In the genomic region with DNA sequence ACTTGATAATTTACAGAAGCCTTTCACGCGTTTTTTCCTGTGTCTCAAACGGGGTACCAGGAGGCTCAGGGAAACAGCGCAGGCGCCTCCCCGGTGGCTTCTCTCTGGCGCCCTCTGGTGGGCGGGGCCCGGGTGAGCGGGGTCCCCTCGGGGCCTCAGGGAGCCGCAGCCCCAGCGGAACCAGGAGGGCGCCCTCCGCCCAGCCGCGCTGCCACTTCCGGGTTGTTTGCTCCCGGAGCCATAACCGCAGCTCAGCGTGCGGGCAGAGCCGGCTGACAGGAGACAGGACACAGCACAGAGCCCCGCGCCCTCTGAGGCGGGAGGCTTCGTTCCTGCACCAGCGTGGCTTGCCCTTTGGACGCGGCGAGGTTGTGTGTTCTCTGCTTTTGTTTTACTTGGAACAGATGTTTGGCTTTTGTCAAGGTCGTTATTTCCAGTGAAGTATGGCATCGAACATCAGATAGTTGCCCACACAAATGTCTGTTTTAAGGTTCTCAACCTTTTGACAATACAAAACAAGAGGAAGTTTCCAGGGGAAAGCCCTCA, we compare ENCODE assay signal across 1 cellular context.
A peak's percentile ranks its signal among the peaks of the same experiment; 100 is the strongest.
TF ChIP-seq lines count a peak whose summit lies in the region.

No MANE protein-coding gene starts in this region.

TF ChIP-seq in HepG2, 621 proteins besides CTCF, POLR2A, EP300 and RAD21 (continued from another document and continues in another):
- TF ChIP-seq, protein P1, sequence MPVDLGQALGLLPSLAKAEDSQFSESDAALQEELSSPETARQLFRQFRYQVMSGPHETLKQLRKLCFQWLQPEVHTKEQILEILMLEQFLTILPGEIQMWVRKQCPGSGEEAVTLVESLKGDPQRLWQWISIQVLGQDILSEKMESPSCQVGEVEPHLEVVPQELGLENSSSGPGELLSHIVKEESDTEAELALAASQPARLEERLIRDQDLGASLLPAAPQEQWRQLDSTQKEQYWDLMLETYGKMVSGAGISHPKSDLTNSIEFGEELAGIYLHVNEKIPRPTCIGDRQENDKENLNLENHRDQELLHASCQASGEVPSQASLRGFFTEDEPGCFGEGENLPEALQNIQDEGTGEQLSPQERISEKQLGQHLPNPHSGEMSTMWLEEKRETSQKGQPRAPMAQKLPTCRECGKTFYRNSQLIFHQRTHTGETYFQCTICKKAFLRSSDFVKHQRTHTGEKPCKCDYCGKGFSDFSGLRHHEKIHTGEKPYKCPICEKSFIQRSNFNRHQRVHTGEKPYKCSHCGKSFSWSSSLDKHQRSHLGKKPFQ (CRISPR knock-in tag; IDR thresholded peaks at IDR 0.05; ENCODE audit: insufficient replicate concordance), result no peak
- TF ChIP-seq NFYC (CRISPR knock-in tag; IDR thresholded peaks at IDR 0.05), result no peak
- no peak for TF ChIP-seq ZNF484 (CRISPR knock-in tag; IDR thresholded peaks at IDR 0.05; ENCODE audit: borderline replicate concordance, low read depth)
- TF ChIP-seq, protein P2, sequence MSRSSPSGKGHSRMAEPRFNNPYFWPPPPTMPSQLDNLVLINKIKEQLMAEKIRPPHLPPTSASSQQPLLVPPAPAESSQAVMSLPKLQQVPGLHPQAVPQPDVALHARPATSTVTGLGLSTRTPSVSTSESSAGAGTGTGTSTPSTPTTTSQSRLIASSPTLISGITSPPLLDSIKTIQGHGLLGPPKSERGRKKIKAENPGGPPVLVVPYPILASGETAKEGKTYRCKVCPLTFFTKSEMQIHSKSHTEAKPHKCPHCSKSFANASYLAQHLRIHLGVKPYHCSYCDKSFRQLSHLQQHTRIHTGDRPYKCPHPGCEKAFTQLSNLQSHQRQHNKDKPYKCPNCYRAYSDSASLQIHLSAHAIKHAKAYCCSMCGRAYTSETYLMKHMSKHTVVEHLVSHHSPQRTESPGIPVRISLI (CRISPR knock-in tag; IDR thresholded peaks at IDR 0.05; ENCODE audit: borderline replicate concordance), result no peak
- no peak for TF ChIP-seq NFATC3 (CRISPR knock-in tag; IDR thresholded peaks at IDR 0.05)
- TF ChIP-seq, protein P3, sequence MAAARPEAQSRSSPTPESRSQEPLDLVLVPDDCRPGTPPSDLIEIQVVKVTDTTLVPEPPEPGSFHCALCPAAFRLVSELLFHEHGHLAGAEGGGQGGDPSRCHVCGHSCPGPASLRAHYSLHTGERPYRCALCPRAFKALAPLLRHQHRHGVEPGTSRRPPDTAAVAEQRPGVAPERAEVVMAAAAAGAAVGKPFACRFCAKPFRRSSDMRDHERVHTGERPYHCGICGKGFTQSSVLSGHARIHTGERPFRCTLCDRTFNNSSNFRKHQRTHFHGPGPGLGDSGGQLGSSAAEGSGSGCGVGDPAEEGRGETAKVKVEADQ (CRISPR knock-in tag; IDR thresholded peaks at IDR 0.05; ENCODE audit: borderline replicate concordance), result peak; percentile 64; the same call in 1 of the 2 replicates
- TF ChIP-seq TBX3 (IDR thresholded peaks at IDR 0.05; ENCODE audit: borderline replicate concordance), result no peak
- peak; percentile 22; the same call in 1 of the 2 replicates for TF ChIP-seq ZSCAN21 (CRISPR knock-in tag; IDR thresholded peaks at IDR 0.05; ENCODE audit: borderline replicate concordance)
- no peak; the same call in 1 of the 2 replicates for TF ChIP-seq CREM (IDR thresholded peaks at IDR 0.05)
- TF ChIP-seq CREM (CRISPR knock-in tag; IDR thresholded peaks at IDR 0.05), result no peak
- TF ChIP-seq SSRP1 (CRISPR knock-in tag; IDR thresholded peaks at IDR 0.05), result no peak
- TF ChIP-seq ZNF207 (IDR thresholded peaks at IDR 0.05; ENCODE audit: borderline replicate concordance), result no peak
- TF ChIP-seq, protein P4, sequence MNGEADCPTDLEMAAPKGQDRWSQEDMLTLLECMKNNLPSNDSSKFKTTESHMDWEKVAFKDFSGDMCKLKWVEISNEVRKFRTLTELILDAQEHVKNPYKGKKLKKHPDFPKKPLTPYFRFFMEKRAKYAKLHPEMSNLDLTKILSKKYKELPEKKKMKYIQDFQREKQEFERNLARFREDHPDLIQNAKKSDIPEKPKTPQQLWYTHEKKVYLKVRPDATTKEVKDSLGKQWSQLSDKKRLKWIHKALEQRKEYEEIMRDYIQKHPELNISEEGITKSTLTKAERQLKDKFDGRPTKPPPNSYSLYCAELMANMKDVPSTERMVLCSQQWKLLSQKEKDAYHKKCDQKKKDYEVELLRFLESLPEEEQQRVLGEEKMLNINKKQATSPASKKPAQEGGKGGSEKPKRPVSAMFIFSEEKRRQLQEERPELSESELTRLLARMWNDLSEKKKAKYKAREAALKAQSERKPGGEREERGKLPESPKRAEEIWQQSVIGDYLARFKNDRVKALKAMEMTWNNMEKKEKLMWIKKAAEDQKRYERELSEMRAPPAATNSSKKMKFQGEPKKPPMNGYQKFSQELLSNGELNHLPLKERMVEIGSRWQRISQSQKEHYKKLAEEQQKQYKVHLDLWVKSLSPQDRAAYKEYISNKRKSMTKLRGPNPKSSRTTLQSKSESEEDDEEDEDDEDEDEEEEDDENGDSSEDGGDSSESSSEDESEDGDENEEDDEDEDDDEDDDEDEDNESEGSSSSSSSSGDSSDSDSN (CRISPR knock-in tag; IDR thresholded peaks at IDR 0.05), result peak; percentile 54
- TF ChIP-seq, protein P5, sequence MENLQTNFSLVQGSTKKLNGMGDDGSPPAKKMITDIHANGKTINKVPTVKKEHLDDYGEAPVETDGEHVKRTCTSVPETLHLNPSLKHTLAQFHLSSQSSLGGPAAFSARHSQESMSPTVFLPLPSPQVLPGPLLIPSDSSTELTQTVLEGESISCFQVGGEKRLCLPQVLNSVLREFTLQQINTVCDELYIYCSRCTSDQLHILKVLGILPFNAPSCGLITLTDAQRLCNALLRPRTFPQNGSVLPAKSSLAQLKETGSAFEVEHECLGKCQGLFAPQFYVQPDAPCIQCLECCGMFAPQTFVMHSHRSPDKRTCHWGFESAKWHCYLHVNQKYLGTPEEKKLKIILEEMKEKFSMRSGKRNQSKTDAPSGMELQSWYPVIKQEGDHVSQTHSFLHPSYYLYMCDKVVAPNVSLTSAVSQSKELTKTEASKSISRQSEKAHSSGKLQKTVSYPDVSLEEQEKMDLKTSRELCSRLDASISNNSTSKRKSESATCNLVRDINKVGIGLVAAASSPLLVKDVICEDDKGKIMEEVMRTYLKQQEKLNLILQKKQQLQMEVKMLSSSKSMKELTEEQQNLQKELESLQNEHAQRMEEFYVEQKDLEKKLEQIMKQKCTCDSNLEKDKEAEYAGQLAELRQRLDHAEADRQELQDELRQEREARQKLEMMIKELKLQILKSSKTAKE (CRISPR knock-in tag; IDR thresholded peaks at IDR 0.05; ENCODE audit: borderline replicate concordance), result no peak
- TF ChIP-seq, protein P6, sequence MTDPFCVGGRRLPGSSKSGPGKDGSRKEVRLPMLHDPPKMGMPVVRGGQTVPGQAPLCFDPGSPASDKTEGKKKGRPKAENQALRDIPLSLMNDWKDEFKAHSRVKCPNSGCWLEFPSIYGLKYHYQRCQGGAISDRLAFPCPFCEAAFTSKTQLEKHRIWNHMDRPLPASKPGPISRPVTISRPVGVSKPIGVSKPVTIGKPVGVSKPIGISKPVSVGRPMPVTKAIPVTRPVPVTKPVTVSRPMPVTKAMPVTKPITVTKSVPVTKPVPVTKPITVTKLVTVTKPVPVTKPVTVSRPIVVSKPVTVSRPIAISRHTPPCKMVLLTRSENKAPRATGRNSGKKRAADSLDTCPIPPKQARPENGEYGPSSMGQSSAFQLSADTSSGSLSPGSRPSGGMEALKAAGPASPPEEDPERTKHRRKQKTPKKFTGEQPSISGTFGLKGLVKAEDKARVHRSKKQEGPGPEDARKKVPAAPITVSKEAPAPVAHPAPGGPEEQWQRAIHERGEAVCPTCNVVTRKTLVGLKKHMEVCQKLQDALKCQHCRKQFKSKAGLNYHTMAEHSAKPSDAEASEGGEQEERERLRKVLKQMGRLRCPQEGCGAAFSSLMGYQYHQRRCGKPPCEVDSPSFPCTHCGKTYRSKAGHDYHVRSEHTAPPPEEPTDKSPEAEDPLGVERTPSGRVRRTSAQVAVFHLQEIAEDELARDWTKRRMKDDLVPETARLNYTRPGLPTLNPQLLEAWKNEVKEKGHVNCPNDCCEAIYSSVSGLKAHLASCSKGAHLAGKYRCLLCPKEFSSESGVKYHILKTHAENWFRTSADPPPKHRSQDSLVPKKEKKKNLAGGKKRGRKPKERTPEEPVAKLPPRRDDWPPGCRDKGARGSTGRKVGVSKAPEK (CRISPR knock-in tag; IDR thresholded peaks at IDR 0.05; ENCODE audit: borderline replicate concordance), result no peak
- TF ChIP-seq AKAP8 (CRISPR knock-in tag; IDR thresholded peaks at IDR 0.05), result 0 out of 2 replicates have a peak, but pooled peaks have one; percentile 43
- TF ChIP-seq ZNF878 (CRISPR knock-in tag; IDR thresholded peaks at IDR 0.05), result no peak
- TF ChIP-seq ZNF460 (CRISPR knock-in tag; IDR thresholded peaks at IDR 0.05; ENCODE audit: borderline replicate concordance), result no peak
- TF ChIP-seq PAF1 (CRISPR knock-in tag; IDR thresholded peaks at IDR 0.05), result no peak
- TF ChIP-seq, protein P7, sequence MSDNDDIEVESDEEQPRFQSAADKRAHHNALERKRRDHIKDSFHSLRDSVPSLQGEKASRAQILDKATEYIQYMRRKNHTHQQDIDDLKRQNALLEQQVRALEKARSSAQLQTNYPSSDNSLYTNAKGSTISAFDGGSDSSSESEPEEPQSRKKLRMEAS (IDR thresholded peaks at IDR 0.05), result peak; percentile 82
- TF ChIP-seq SP140L (CRISPR knock-in tag; IDR thresholded peaks at IDR 0.05; ENCODE audit: borderline replicate concordance), result no peak
- peak; percentile 78 for TF ChIP-seq RBM39 (IDR thresholded peaks at IDR 0.05; ENCODE audit: low read depth, low read length, poor library complexity, severe bottlenecking)
- peak; percentile 56 for TF ChIP-seq ASH2L (IDR thresholded peaks at IDR 0.05; ENCODE audit: insufficient read length, low read depth, low read length)
- TF ChIP-seq MAZ (IDR thresholded peaks at IDR 0.05; ENCODE audit: borderline replicate concordance, low read depth, low read length), result no peak
- peak; percentile 82 for TF ChIP-seq MAZ (CRISPR knock-in tag; IDR thresholded peaks at IDR 0.05; ENCODE audit: low read depth)
- TF ChIP-seq, protein P8, sequence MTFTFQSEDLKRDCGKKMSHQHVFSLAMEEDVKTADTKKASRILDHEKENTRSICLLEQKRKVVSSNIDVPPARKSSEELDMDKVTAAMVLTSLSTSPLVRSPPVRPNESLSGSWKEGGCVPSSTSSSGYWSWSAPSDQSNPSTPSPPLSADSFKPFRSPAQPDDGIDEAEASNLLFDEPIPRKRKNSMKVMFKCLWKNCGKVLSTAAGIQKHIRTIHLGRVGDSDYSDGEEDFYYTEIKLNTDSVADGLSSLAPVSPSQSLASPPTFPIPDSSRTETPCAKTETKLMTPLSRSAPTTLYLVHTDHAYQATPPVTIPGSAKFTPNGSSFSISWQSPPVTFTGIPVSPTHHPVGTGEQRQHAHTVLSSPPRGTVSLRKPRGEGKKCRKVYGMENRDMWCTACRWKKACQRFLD (CRISPR knock-in tag; IDR thresholded peaks at IDR 0.05; ENCODE audit: borderline replicate concordance), result no peak
- peak; percentile 72; the same call in 1 of the 2 replicates for TF ChIP-seq ZNF430 (CRISPR knock-in tag; IDR thresholded peaks at IDR 0.05)
- 0 out of 2 replicates have a peak, but pooled peaks have one; percentile 58 for TF ChIP-seq EED (CRISPR knock-in tag; IDR thresholded peaks at IDR 0.05)
- no peak for TF ChIP-seq MEIS1 (CRISPR knock-in tag; IDR thresholded peaks at IDR 0.05; ENCODE audit: borderline replicate concordance)
- TF ChIP-seq, protein P9, sequence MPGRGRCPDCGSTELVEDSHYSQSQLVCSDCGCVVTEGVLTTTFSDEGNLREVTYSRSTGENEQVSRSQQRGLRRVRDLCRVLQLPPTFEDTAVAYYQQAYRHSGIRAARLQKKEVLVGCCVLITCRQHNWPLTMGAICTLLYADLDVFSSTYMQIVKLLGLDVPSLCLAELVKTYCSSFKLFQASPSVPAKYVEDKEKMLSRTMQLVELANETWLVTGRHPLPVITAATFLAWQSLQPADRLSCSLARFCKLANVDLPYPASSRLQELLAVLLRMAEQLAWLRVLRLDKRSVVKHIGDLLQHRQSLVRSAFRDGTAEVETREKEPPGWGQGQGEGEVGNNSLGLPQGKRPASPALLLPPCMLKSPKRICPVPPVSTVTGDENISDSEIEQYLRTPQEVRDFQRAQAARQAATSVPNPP (CRISPR knock-in tag; IDR thresholded peaks at IDR 0.05), result 0 out of 2 replicates have a peak, but pooled peaks have one; percentile 57
- TF ChIP-seq RFX1 (IDR thresholded peaks at IDR 0.05), result no peak
- TF ChIP-seq, protein P10, sequence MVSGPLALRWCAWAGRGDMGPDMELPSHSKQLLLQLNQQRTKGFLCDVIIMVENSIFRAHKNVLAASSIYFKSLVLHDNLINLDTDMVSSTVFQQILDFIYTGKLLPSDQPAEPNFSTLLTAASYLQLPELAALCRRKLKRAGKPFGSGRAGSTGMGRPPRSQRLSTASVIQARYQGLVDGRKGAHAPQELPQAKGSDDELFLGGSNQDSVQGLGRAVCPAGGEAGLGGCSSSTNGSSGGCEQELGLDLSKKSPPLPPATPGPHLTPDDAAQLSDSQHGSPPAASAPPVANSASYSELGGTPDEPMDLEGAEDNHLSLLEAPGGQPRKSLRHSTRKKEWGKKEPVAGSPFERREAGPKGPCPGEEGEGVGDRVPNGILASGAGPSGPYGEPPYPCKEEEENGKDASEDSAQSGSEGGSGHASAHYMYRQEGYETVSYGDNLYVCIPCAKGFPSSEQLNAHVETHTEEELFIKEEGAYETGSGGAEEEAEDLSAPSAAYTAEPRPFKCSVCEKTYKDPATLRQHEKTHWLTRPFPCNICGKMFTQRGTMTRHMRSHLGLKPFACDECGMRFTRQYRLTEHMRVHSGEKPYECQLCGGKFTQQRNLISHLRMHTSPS (CRISPR knock-in tag; IDR thresholded peaks at IDR 0.05; ENCODE audit: low read depth), result peak; percentile 77
- peak; percentile 16; the same call in 1 of the 3 replicates for TF ChIP-seq MXI1 (IDR thresholded peaks at IDR 0.05; ENCODE audit: borderline replicate concordance, low read depth, low read length)
- TF ChIP-seq, protein P11, sequence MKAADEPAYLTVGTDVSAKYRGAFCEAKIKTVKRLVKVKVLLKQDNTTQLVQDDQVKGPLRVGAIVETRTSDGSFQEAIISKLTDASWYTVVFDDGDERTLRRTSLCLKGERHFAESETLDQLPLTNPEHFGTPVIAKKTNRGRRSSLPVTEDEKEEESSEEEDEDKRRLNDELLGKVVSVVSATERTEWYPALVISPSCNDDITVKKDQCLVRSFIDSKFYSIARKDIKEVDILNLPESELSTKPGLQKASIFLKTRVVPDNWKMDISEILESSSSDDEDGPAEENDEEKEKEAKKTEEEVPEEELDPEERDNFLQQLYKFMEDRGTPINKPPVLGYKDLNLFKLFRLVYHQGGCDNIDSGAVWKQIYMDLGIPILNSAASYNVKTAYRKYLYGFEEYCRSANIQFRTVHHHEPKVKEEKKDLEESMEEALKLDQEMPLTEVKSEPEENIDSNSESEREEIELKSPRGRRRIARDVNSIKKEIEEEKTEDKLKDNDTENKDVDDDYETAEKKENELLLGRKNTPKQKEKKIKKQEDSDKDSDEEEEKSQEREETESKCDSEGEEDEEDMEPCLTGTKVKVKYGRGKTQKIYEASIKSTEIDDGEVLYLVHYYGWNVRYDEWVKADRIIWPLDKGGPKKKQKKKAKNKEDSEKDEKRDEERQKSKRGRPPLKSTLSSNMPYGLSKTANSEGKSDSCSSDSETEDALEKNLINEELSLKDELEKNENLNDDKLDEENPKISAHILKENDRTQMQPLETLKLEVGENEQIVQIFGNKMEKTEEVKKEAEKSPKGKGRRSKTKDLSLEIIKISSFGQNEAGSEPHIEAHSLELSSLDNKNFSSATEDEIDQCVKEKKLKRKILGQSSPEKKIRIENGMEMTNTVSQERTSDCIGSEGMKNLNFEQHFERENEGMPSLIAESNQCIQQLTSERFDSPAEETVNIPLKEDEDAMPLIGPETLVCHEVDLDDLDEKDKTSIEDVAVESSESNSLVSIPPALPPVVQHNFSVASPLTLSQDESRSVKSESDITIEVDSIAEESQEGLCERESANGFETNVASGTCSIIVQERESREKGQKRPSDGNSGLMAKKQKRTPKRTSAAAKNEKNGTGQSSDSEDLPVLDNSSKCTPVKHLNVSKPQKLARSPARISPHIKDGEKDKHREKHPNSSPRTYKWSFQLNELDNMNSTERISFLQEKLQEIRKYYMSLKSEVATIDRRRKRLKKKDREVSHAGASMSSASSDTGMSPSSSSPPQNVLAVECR (CRISPR knock-in tag; IDR thresholded peaks at IDR 0.05; ENCODE audit: borderline replicate concordance), result peak; percentile 56; the same call in 1 of the 2 replicates
